ENCODE assay signal across 22 cellular contexts in the genomic region with DNA sequence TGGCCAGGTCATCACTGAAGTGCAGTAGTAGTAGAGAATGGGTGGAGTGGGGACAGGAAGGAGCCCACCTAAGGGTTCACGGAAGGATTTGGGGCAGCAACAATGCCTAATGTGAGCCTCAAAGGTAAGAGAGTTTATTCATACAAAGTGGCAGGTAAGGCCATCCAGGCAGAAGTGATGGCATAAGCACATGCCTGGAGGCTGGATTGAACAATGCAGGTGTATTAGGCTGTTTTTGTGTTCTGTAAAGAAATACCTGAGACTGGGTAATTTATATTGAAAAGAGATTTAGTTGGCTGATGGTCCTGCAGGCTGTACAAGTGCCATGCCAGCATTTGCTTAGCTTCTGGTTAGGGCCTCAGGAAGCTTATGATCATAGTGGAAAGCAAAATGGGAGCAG.
"Had no signal": no experiment of that assay in that cellular context is flagged by ENCODE, and none has a peak within 500 bp of the region (broad histone marks: within the 10 kb centered on the region; RNA-seq: fewer than 3 reads in every experiment).

No MANE protein-coding gene starts in this region.

- H3K27me3 ChIP-seq: ascending aorta, body of pancreas had no signal

- H3K4me1 ChIP-seq: ascending aorta, body of pancreas had no signal

- H3K27ac ChIP-seq: ascending aorta, body of pancreas, PC-9 had no signal

- DNase-seq: activated CD4-positive, alpha-beta T cell treated with anti-CD3 and anti-CD28 coated beads for 48 hours; activated CD4-positive, alpha-beta T cell treated with anti-CD3 and anti-CD28 coated beads, Interleukin-2, amount 50 U/mL, for 4 hours; activated CD4-positive, CD25-positive, alpha-beta regulatory T cell treated with anti-CD3 and anti-CD28 coated beads, Interleukin-2, amount 50 U/mL, for 72 hours; activated CD8-positive, alpha-beta memory T cell treated with anti-CD3 and anti-CD28 coated beads, Interleukin-2, amount 10 ng/mL, durations not matched to agents 7 days and 5 days; activated effector memory CD4-positive, alpha-beta T cell treated with Interleukin-2 at 50 U/mL for 16 hours; activated naive CD4-positive, alpha-beta T cell; activated naive CD8-positive, alpha-beta T cell treated with anti-CD3 and anti-CD28 coated beads, Interleukin-2, amount 50 U/mL, for 24 hours; activated T-cell treated with anti-CD3 and anti-CD28 coated beads, Interleukin-2, amount 50 U/mL, for 24 hours; amniotic stem cell; body of pancreas; NCI-H1105 treated with DMSO at 0.1 percent for 48 hours; NCI-H1436 treated with DMSO at 0.1 percent for 48 hours; NCI-H187; NCI-H2081; NCI-H446; NCI-H524; PC-9; SHP77 treated with DMSO at 0.1 percent for 48 hours; T-helper 17 cell; T-helper 9 cell had no signal

- H2AFZ ChIP-seq: PC-9 had no signal

- H3K9me3 ChIP-seq: ascending aorta, body of pancreas had no signal

- H3K4me2 ChIP-seq: PC-9 had no signal

- ATAC-seq: activated CD8-positive, alpha-beta memory T cell treated with anti-CD3 and anti-CD28 coated beads, Interleukin-2, amount 10 ng/mL, durations not matched to agents 7 days and 5 days; activated naive CD8-positive, alpha-beta T cell treated with anti-CD3 and anti-CD28 coated beads, Interleukin-2, amount 50 U/mL, for 24 hours; body of pancreas; T-helper 17 cell; WTC11 had no signal

- H3K4me3 ChIP-seq: ascending aorta, body of pancreas, PC-9 had no signal

- H3K36me3 ChIP-seq: ascending aorta had no signal
